In the genomic region with DNA sequence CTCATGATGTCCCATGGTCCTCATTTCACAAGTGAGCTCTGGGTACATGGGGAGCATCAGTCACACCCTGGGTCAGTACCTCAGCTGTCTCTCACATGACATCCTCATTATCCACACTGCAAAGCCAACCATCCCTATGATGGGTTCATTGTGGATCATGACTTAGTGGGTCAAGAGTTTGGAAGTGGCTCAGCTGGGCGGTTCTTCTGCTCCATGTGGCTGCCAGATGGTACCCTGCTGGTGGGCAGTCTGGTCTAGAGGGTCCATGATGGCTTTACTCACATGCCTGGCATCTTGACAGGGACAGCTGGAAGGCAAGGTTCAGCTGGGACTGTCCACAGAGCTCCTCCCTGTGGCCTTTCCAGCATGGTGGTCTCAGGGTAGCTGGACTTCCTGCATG, we compare ENCODE assay signal across 16 cellular contexts. TPM values are rescaled to one million over a fixed set of nuclear protein-coding genes. Genes with fewer than 3 reads are reported as not detected.
A peak's percentile ranks its signal among the peaks of the same experiment; 100 is the strongest.
DNase-seq lines count a peak whose midpoint lies in the region; ATAC-seq and TF ChIP-seq lines count a peak whose summit lies in the region.
"Had no signal": no experiment of that assay in that cellular context is flagged by ENCODE, and none has a peak within 500 bp of the region (broad histone marks: within the 10 kb centered on the region; RNA-seq: fewer than 3 reads in every experiment).

No MANE protein-coding gene starts in this region.

- H3K27me3 Mint-ChIP-seq in endodermal cell (ENCODE audit: insufficient read depth): peaks cover 2% of the 10 kb centered on the region

- no peak overlapping the region for H3K27ac ChIP-seq in BLaER1
- H3K27ac ChIP-seq in DND-41 (ENCODE audit: low read length): peak overlapping the region; percentile 60
- peak overlapping the region; percentile 95 for H3K27ac ChIP-seq in WERI-Rb-1
- H3K27ac ChIP-seq in endodermal cell (ENCODE audit: low read depth, low read length): no peak overlapping the region
- H3K27ac ChIP-seq: C4-2B had no signal

- no peak for DNase-seq in DND-41
- DNase-seq in WERI-Rb-1: no peak
- peak; percentile 21 for DNase-seq in endodermal cell
- DNase-seq in NCI-H2107 (lab: John Stamatoyannopoulos, UW): no peak
- DNase-seq in UCSD-AML1 (lab: John Stamatoyannopoulos, UW; ENCODE audit: unreplicated experiment): no peak
- DNase-seq: ACHN; BE2C; Caco-2; CD4-positive, alpha-beta T cell; DMS153; DMS79; GF-D8 had no signal

- no peak overlapping the region for H3K4me3 Mint-ChIP-seq in endodermal cell
- H3K4me3 Mint-ChIP-seq: CD4-positive, alpha-beta T cell had no signal

- H3K4me2 ChIP-seq in BLaER1: peak overlapping the region; percentile 93
- H3K4me2 ChIP-seq in DND-41 (ENCODE audit: insufficient read depth, low read length): no peak overlapping the region

- H3K79me2 ChIP-seq in DND-41 (ENCODE audit: insufficient read depth, low read length): no peaks in the 10 kb centered on the region

- H3K9ac ChIP-seq in BLaER1: no peak overlapping the region
- H3K9ac ChIP-seq in DND-41 (ENCODE audit: low read depth, low read length): no peak overlapping the region
- H3K9ac ChIP-seq in endodermal cell (ENCODE audit: extremely low read depth, low read length, poor library complexity, severe bottlenecking): no peak overlapping the region

- H3K36me3 ChIP-seq in BLaER1 (no peaks in the 10 kb centered on the region), DND-41 (ENCODE audit: insufficient read depth, low read length) (no peaks in the 10 kb centered on the region), WERI-Rb-1 (no peaks in the 10 kb centered on the region), endodermal cell (ENCODE audit: control insufficient read depth, insufficient read depth, low read length) (no peaks in the 10 kb centered on the region)
- H3K36me3 ChIP-seq: BE2C, HAP-1 had no signal

- no peaks in the 10 kb centered on the region for H4K20me1 ChIP-seq in BLaER1
- no peaks in the 10 kb centered on the region for H4K20me1 ChIP-seq in DND-41 (ENCODE audit: insufficient read depth, low read length)

- 86% methylated on average over 1 of the region's 1 CpG; no CpG with 5 or more reads in 1 of the 2 experiments for WGBS in endodermal cell (ENCODE audit: insufficient coverage in 1 of 2, insufficient read length in 1 of 2), 2 experiments

- H3K4me1 Mint-ChIP-seq in endodermal cell: no peaks in the 10 kb centered on the region

- no peak overlapping the region for H3K27ac Mint-ChIP-seq in endodermal cell
- H3K27ac Mint-ChIP-seq: CD4-positive, alpha-beta T cell had no signal

- H3K27me3 ChIP-seq in BLaER1 (no peaks in the 10 kb centered on the region), DND-41 (ENCODE audit: insufficient read depth, low read length, poor library complexity) (no peaks in the 10 kb centered on the region), WERI-Rb-1 (ENCODE audit: insufficient read depth, low read depth, severe bottlenecking) (no peaks in the 10 kb centered on the region), endodermal cell (ENCODE audit: control insufficient read depth, insufficient read depth, low read length, poor library complexity, severe bottlenecking) (no peaks in the 10 kb centered on the region)

- no peaks in the 10 kb centered on the region for H3K36me3 Mint-ChIP-seq in endodermal cell (ENCODE audit: low read depth)

- TF ChIP-seq CTCF in DND-41 (IDR thresholded peaks at IDR 0.05; ENCODE audit: borderline replicate concordance, extremely low read depth, low read length, poor library complexity, severe bottlenecking) (no peak), WERI-Rb-1 (IDR thresholded peaks at IDR 0.05; ENCODE audit: low read depth, low read length) (0 out of 2 replicates have a peak, but pooled peaks have one; percentile 7), endodermal cell (conservative IDR thresholded peaks at IDR 0.05) (no peak)

- no peak overlapping the region for H2AFZ ChIP-seq in DND-41 (ENCODE audit: low read depth, low read length)

- H3K9me3 ChIP-seq in BLaER1 (peaks cover 11% of the 10 kb centered on the region), DND-41 (ENCODE audit: insufficient read depth, low read length, severe bottlenecking) (no peaks in the 10 kb centered on the region), WERI-Rb-1 (ENCODE audit: severe bottlenecking) (peaks cover 7% of the 10 kb centered on the region), endodermal cell (ENCODE audit: control insufficient read depth, low read length) (no peaks in the 10 kb centered on the region)
- H3K9me3 ChIP-seq: BE2C, HAP-1 had no signal

- ATAC-seq in DND-41 (ENCODE audit: insufficient read depth, low read depth) (no peak), HG02973 (IDR thresholded peaks at IDR 0.05; ENCODE audit: unreplicated experiment) (no peak)

- no peak overlapping the region for H3K4me3 ChIP-seq in BLaER1
- no peak overlapping the region for H3K4me3 ChIP-seq in DND-41 (ENCODE audit: low read depth in 1 of 2, low read length in 2 of 2)
- no peak overlapping the region for H3K4me3 ChIP-seq in WERI-Rb-1 (ENCODE audit: low read depth, low read length)
- H3K4me3 ChIP-seq in endodermal cell (ENCODE audit: low read length): no peak overlapping the region
- H3K4me3 ChIP-seq: HAP-1 had no signal

- peaks cover 4% of the 10 kb centered on the region for H3K9me3 Mint-ChIP-seq in endodermal cell
- H3K9me3 Mint-ChIP-seq: CD4-positive, alpha-beta T cell had no signal

- H3K4me1 ChIP-seq in BLaER1 (peaks cover 97% of the 10 kb centered on the region), DND-41 (ENCODE audit: insufficient read depth, low read length) (peaks cover 51% of the 10 kb centered on the region), endodermal cell (ENCODE audit: control insufficient read depth, insufficient read depth, low read length) (no peaks in the 10 kb centered on the region)
- H3K4me1 ChIP-seq: Caco-2, HAP-1 had no signal

RNA-seq across cellular contexts. Expression of gene PSMG3, which starts 19.1 kb away (rescaled TPM):
- total RNA-seq in endodermal cell: 10 to 100 TPM; 30.1 to 44.3 TPM
- polyA plus RNA-seq in endodermal cell (2013, experiment 1 of 2): 30.0 TPM
- polyA plus RNA-seq in endodermal cell (2013, experiment 2 of 2): 30.2 TPM

RNA-seq across cellular contexts. Expression of gene TMEM184A, which starts 33.0 kb away (rescaled TPM):
- 1 to 10 TPM; 4.6 to 5.1 TPM for total RNA-seq in endodermal cell
- polyA plus RNA-seq in endodermal cell (2013, experiment 1 of 2): 0.43 TPM
- 1.1 TPM for polyA plus RNA-seq in endodermal cell (2013, experiment 2 of 2)

RNA-seq across cellular contexts. Expression of gene MAFK, which starts 58.5 kb away (rescaled TPM):
- total RNA-seq in endodermal cell: 10 to 100 TPM in 1 of 2 donors, 1 to 10 TPM in 1; 7.7 to 10.7 TPM
- polyA plus RNA-seq in endodermal cell (2013, experiment 1 of 2): 5.6 TPM
- polyA plus RNA-seq in endodermal cell (2013, experiment 2 of 2): 5.2 TPM

Comparison
In these comparisons a context has a peak if more than half of its experiments do, and no peak if none do; other contexts are left out.
1. H3K27ac ChIP-seq: peak in DND-41 (single experiment) and WERI-Rb-1 (single experiment); none in BLaER1 (single experiment) and endodermal cell (single experiment).